9 cellular contexts compared by ENCODE assay signal in the genomic region with DNA sequence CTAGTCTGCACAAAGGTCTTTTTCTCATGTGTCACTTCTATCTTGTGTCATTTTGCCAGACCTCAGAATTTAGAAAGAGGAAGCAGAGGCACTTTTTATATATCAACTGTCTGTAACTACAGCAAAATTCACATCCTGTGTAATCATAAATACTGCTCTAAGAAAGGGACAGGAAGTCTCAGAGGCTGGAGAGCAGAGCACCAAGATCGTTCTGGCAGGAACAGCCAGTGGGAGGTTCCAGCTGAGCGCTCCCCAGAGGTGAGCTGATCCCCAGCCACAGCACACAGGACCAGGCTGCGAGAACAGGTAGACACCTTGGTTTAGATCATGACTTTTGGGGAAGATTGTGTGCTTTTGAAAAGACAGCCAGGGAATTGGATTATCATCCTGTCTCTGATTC. TPM values are rescaled to one million over a fixed set of nuclear protein-coding genes. Genes with fewer than 3 reads are reported as not detected.
DNase-seq lines count a peak whose midpoint lies in the region; ATAC-seq, FAIRE-seq and TF ChIP-seq lines count a peak whose summit lies in the region.
"Had no signal": no experiment of that assay in that cellular context is flagged by ENCODE, and none has a peak within 500 bp of the region (broad histone marks: within the 10 kb centered on the region; RNA-seq: fewer than 3 reads in every experiment).

A gene with protein sequence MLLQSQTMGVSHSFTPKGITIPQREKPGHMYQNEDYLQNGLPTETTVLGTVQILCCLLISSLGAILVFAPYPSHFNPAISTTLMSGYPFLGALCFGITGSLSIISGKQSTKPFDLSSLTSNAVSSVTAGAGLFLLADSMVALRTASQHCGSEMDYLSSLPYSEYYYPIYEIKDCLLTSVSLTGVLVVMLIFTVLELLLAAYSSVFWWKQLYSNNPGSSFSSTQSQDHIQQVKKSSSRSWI (plus strand): TSS at position 174 of the 400 bp plus-strand sequence. CDS start 4,610 bp downstream, outside the sequence.

- H3K4me3 Mint-ChIP-seq in CD8-positive, alpha-beta T cell: no peak within 1 kb of the TSS

- H4K20me1 ChIP-seq in H1 (replicated peaks in 1 of 2; ENCODE audit: control insufficient read depth in 1 of 2, insufficient read depth in 2 of 2, low read length in 2 of 2): no peaks in the 10 kb centered on the region

- H3K56ac ChIP-seq in H1 (replicated peaks; ENCODE audit: insufficient read length, low read depth, low read length): no peak within 1 kb of the TSS

- H4K91ac ChIP-seq in H1 (replicated peaks; ENCODE audit: insufficient read length, low read length): no peak within 1 kb of the TSS

- H3K4me2 ChIP-seq in H1 (ENCODE audit: insufficient read depth in 1 of 2, low read depth in 2 of 2, low read length in 2 of 2): no peak within 1 kb of the TSS

- H3K4me1 ChIP-seq in CD8-positive, alpha-beta T cell (ENCODE audit: insufficient read depth, low read length): no peaks in the 10 kb centered on the region
- H3K4me1 ChIP-seq in H1 (replicated peaks in 1 of 4; ENCODE audit: control insufficient read depth in 3 of 4, insufficient read depth in 4 of 4, low read length in 3 of 4): no peaks in the 10 kb centered on the region

- no peaks in the 10 kb centered on the region for H3K79me1 ChIP-seq in H1 (ENCODE audit: low read depth, low read length)

- no peak within 1 kb of the TSS for H3K23ac ChIP-seq in H1 (ENCODE audit: insufficient read length)

- H3K79me2 ChIP-seq in H1 (ENCODE audit: control insufficient read depth in 1 of 2, insufficient read depth in 2 of 2, low read length in 2 of 2): no peaks in the 10 kb centered on the region

- H3K4me3 ChIP-seq in CD8-positive, alpha-beta T cell (ENCODE audit: low read depth, low read length): no peak within 1 kb of the TSS
- H3K4me3 ChIP-seq in H1 (ENCODE audit: extremely low read depth in 1 of 4, insufficient read depth in 2 of 4, low read depth in 3 of 4, low read length in 4 of 4): no peak within 1 kb of the TSS

- peak within 1 kb of the TSS; percentile 71; the same call in 1 of the 2 replicates for H4K8ac ChIP-seq in H1 (ENCODE audit: extremely low read depth, insufficient read depth, low read length)

- 87% methylated on average over 3 of the region's 3 CpGs; no CpG with 5 or more reads in 1 of the 2 experiments for WGBS in H1 (ENCODE audit: extremely low coverage in 1 of 2, insufficient coverage in 1 of 2, insufficient read length in 1 of 2, insufficient replicate concordance in 2 of 2, low coverage in 1 of 2, low lambda C conversion rate in 2 of 2, missing lambda C conversion rate in 1 of 2), 2 experiments

- no peak within 1 kb of the TSS for H2AK5ac ChIP-seq in H1 (ENCODE audit: low read depth, low read length)

- H3K23me2 ChIP-seq in H1 (ENCODE audit: low read depth, low read length): no peaks in the 10 kb centered on the region

- peak; percentile 20 for ATAC-seq in CD8-positive, alpha-beta T cell
- peak; percentile 86 for ATAC-seq in GM21360 (IDR thresholded peaks at IDR 0.05; ENCODE audit: unreplicated experiment)
- ATAC-seq in HG03571 (IDR thresholded peaks at IDR 0.05; ENCODE audit: unreplicated experiment): peak; percentile 96

- no peak for TF ChIP-seq POLR2A in H1 (IDR thresholded peaks at IDR 0.05; ENCODE audit: control extremely low read depth in 1 of 2, low read depth in 2 of 2, low read length in 2 of 2)

- H3K4me1 Mint-ChIP-seq in CD8-positive, alpha-beta T cell (ENCODE audit: low read depth): peaks cover 9% of the 10 kb centered on the region

- H3K9ac ChIP-seq in H1 (replicated peaks in 1 of 4; ENCODE audit: extremely low read depth in 1 of 4, low read depth in 3 of 4, low read length in 3 of 4): no peak within 1 kb of the TSS

- H3K4ac ChIP-seq in H1 (replicated peaks; ENCODE audit: insufficient read length, low read depth, low read length): no peak within 1 kb of the TSS

- H2BK120ac ChIP-seq in H1 (replicated peaks; ENCODE audit: low read depth, low read length): no peak within 1 kb of the TSS

- peaks cover 8% of the 10 kb centered on the region for H3K27me3 Mint-ChIP-seq in CD8-positive, alpha-beta T cell (ENCODE audit: low read depth)

- DNase-seq in CD8-positive, alpha-beta T cell: no peak
- no peak for DNase-seq in H1 (ENCODE audit: low read depth in 1 of 2, low spot score in 2 of 2)
- DNase-seq in substantia nigra (lab: John Stamatoyannopoulos, UW): peak in 8 of 49 donors; percentile 1 to 16 (median 10)
- DNase-seq in activated T-cell treated with anti-CD3 and anti-CD28 coated beads, Interleukin-2, amount 50 U/mL, for 48 hours: no peak
- no peak for DNase-seq in NCI-H82 treated with DMSO at 0.1 percent for 48 hours (lab: John Stamatoyannopoulos, UW; ENCODE audit: unreplicated experiment)
- no peak for DNase-seq in NK-92 (lab: John Stamatoyannopoulos, UW; ENCODE audit: unreplicated experiment)

- intact Hi-C loops in CD8-positive, alpha-beta T cell (cut with DNase I, micrococcal nuclease): no loop called here

- H3K27ac ChIP-seq in CD8-positive, alpha-beta T cell (ENCODE audit: low read depth, low read length): no peak within 1 kb of the TSS
- H3K27ac ChIP-seq in H1 (ENCODE audit: low read depth, low read length) (no peak within 1 kb of the TSS), substantia nigra (ENCODE audit: low read depth, low read length, poor library complexity, severe bottlenecking) (peak within 1 kb of the TSS; percentile 23)

- POLR2A ChIA-PET in CD8-positive, alpha-beta T cell (lab: Charles Lee): no interaction called here
- POLR2A ChIA-PET in H1 (lab: Charles Lee; ENCODE audit: partially characterized antibody): no interaction called here

- no peak within 1 kb of the TSS for H2AFZ ChIP-seq in H1 (ENCODE audit: low read length)

- no peaks in the 10 kb centered on the region for H3K36me3 Mint-ChIP-seq in CD8-positive, alpha-beta T cell

- H3K27me3 ChIP-seq in CD8-positive, alpha-beta T cell (ENCODE audit: insufficient read depth, low read length): no peaks in the 10 kb centered on the region
- no peaks in the 10 kb centered on the region for H3K27me3 ChIP-seq in H1 (replicated peaks in 1 of 4; ENCODE audit: control insufficient read depth in 3 of 4, extremely low read depth in 1 of 4, insufficient read depth in 3 of 4, low read length in 3 of 4)

- H3K9me3 ChIP-seq in CD8-positive, alpha-beta T cell (ENCODE audit: low read length): no peaks in the 10 kb centered on the region
- no peaks in the 10 kb centered on the region for H3K9me3 ChIP-seq in H1 (ENCODE audit: insufficient read depth in 2 of 2, low read depth in 1 of 2, low read length in 1 of 2)

- TF ChIP-seq EP300 in H1 (IDR thresholded peaks at IDR 0.05; ENCODE audit: borderline replicate concordance in 1 of 2, low read depth in 2 of 2, low read length in 2 of 2): no peak

- H3K9me3 Mint-ChIP-seq in CD8-positive, alpha-beta T cell: no peaks in the 10 kb centered on the region

- H2BK5ac ChIP-seq in H1 (ENCODE audit: low read depth, low read length): no peak within 1 kb of the TSS

- TF ChIP-seq CTCF in CD8-positive, alpha-beta T cell (IDR thresholded peaks at IDR 0.05): no peak
- no peak for TF ChIP-seq CTCF in H1 (IDR thresholded peaks at IDR 0.05; ENCODE audit: control extremely low read depth in 1 of 3, insufficient read depth in 1 of 3, low read depth in 1 of 3, low read length in 3 of 3)

- H3K27ac Mint-ChIP-seq in CD8-positive, alpha-beta T cell: no peak within 1 kb of the TSS

- H2BK15ac ChIP-seq in H1 (ENCODE audit: low read length): no peak within 1 kb of the TSS

- no peak for TF ChIP-seq RAD21 in H1 (IDR thresholded peaks at IDR 0.05 in 1 of 2, conservative IDR thresholded peaks at IDR 0.05 in 1 of 2; ENCODE audit: low read depth in 2 of 2, low read length in 2 of 2)

- H2BK12ac ChIP-seq in H1 (ENCODE audit: low read depth, low read length): no peak within 1 kb of the TSS

- no peak within 1 kb of the TSS for H3K18ac ChIP-seq in H1 (ENCODE audit: extremely low read depth, low read length)

- no peak within 1 kb of the TSS for H4K5ac ChIP-seq in H1 (ENCODE audit: insufficient read length, low read depth, low read length)

- CTCF ChIA-PET in CD8-positive, alpha-beta T cell (lab: Charles Lee): interaction anchor here (1.6 kb wide), 1 partner anchor 15 kb away, joined by 6 read pairs; no protein-coding TSS in a partner anchor
- CTCF ChIA-PET in H1 (lab: Charles Lee; ENCODE audit: partially characterized antibody): interaction anchor here (1.6 kb wide), 1 partner anchor 15 kb away, joined by 4 read pairs; no protein-coding TSS in a partner anchor

- no peak within 1 kb of the TSS for H3K14ac ChIP-seq in H1 (ENCODE audit: insufficient read length)

- no peak within 1 kb of the TSS for H2BK20ac ChIP-seq in H1 (ENCODE audit: low read length)

- FAIRE-seq in H1 (lab: Jason Lieb, UNC): no peak
- FAIRE-seq: keratinocyte had no signal

- H3K36me3 ChIP-seq in CD8-positive, alpha-beta T cell (ENCODE audit: insufficient read depth, low read length): no peaks in the 10 kb centered on the region
- no peaks in the 10 kb centered on the region for H3K36me3 ChIP-seq in H1 (ENCODE audit: control insufficient read depth in 2 of 4, insufficient read depth in 4 of 4, low read length in 3 of 4)

TF ChIP-seq in H1, 55 proteins besides CTCF, POLR2A, EP300 and RAD21 (continues in another document):
- no peak for TF ChIP-seq HDAC6 (IDR thresholded peaks at IDR 0.05; ENCODE audit: low read depth, low read length)
- no peak for TF ChIP-seq SP2 (IDR thresholded peaks at IDR 0.05; ENCODE audit: low read length)
- no peak for TF ChIP-seq SP1 (IDR thresholded peaks at IDR 0.05; ENCODE audit: low read depth, low read length)
- TF ChIP-seq NRF1 (IDR thresholded peaks at IDR 0.05; ENCODE audit: low read depth, low read length): no peak
- TF ChIP-seq BRCA1 (IDR thresholded peaks at IDR 0.05; ENCODE audit: low read depth, low read length): no peak
- no peak for TF ChIP-seq EGR1 (IDR thresholded peaks at IDR 0.05; ENCODE audit: borderline replicate concordance, low read depth, low read length)
- TF ChIP-seq GTF2F1 (IDR thresholded peaks at IDR 0.05; ENCODE audit: borderline replicate concordance, low read depth, low read length): no peak
- no peak for TF ChIP-seq PHF8 (conservative IDR thresholded peaks at IDR 0.05; ENCODE audit: low read depth, low read length)
- TF ChIP-seq SUZ12 (IDR thresholded peaks at IDR 0.05; ENCODE audit: low read length): no peak
- TF ChIP-seq CTBP2 (IDR thresholded peaks at IDR 0.05; ENCODE audit: borderline replicate concordance, insufficient read depth, insufficient read length, low read length): no peak
- no peak for TF ChIP-seq KDM5A (IDR thresholded peaks at IDR 0.05; ENCODE audit: low read length)

RNA-seq across cellular contexts. Expression of the gene that starts here (rescaled TPM):
- total RNA-seq in CD8-positive, alpha-beta T cell: not detected
- total RNA-seq in H1 (2021; fragmentation: NEBNext Ultra II Directional; extraction: Animal tissue kit (Norgen Biotek cat#: 25700)): not detected in 2 replicates
- polyA plus RNA-seq in H1 (2011; rRNA removed): 0.05 TPM in 1 of 2 replicates, not detected in the other
- polyA plus RNA-seq in H1 (2011; cell fraction: cytosol; rRNA removed): not detected
- not detected for polyA plus RNA-seq in H1 (2011; cell fraction: nucleus; rRNA removed)
- not detected in 4 replicates for polyA plus RNA-seq in H1 (2012, experiment 1 of 2)
- polyA plus RNA-seq in H1 (2012, experiment 2 of 2): not detected
- 0.08 TPM for polyA plus RNA-seq in H1 (2013, experiment 1 of 2)
- polyA plus RNA-seq in H1 (2013, experiment 2 of 2): not detected
- not detected in 2 replicates for polyA minus RNA-seq in H1 (2011; rRNA and poly(A)+ RNA removed)
- not detected for polyA minus RNA-seq in H1 (2011; cell fraction: cytosol; rRNA and poly(A)+ RNA removed)
- not detected for polyA minus RNA-seq in H1 (2011; cell fraction: nucleus; rRNA and poly(A)+ RNA removed)
- polyA plus RNA-seq: keratinocyte had no signal

Comparison
In these comparisons a context has a peak if more than half of its experiments do, and no peak if none do; other contexts are left out.
1. Peak in ATAC-seq in CD8-positive, alpha-beta T cell; RNA of the gene not detected or under 1 TPM.
2. ATAC-seq: peak in every context shown above with its lines; median percentile 96 in HG03571; 86 in GM21360; 20 in CD8-positive, alpha-beta T cell.